8 cellular contexts compared by ENCODE assay signal in genomic region chr4:51885371-51885770, GRCh38. TPM values are rescaled to one million over a fixed set of nuclear protein-coding genes. Genes with fewer than 3 reads are reported as not detected.
DNase-seq lines count a peak whose midpoint lies in the region; ATAC-seq and TF ChIP-seq lines count a peak whose summit lies in the region.

No MANE protein-coding gene starts in this region.

- peaks cover 2 to 7% of the 10 kb centered on the region in 2 donors for H3K4me1 Mint-ChIP-seq in effector memory CD8-positive, alpha-beta T cell (ENCODE audit: low read depth in 2 of 2)

- H3K4me1 ChIP-seq in left ventricle myocardium inferior (no peaks in the 10 kb centered on the region), right atrium auricular region (no peaks in the 10 kb centered on the region), ascending aorta (no peaks in the 10 kb centered on the region), liver (ENCODE audit: control insufficient read depth in 4 of 4, insufficient read depth in 4 of 4, low read length in 3 of 4) (peaks cover 0 to 19% (median 8%) of the 10 kb centered on the region in 4 donors), aorta (ENCODE audit: control insufficient read depth in 1 of 2, insufficient read depth in 2 of 2, low read length in 2 of 2) (peaks cover 0 to 2% of the 10 kb centered on the region in 2 donors)

- H3K27ac Mint-ChIP-seq in effector memory CD8-positive, alpha-beta T cell, result no peak overlapping the region

- H3K36me3 Mint-ChIP-seq in effector memory CD8-positive, alpha-beta T cell (ENCODE audit: insufficient read depth), result peaks cover 25% of the 10 kb centered on the region

- intact Hi-C loops in left ventricle myocardium inferior (cut with micrococcal nuclease), result loop anchor here (5.0 kb wide), 1 partner anchor 142 kb away; no protein-coding TSS in a partner anchor
- intact Hi-C loops in ascending aorta (cut with DNase I), result no loop called here
- intact Hi-C loops in aorta (cut with DNase I), result no loop called here
- intact Hi-C loops in posterior vena cava (cut with DNase I), result no loop called here

- ATAC-seq in HG03558 (IDR thresholded peaks at IDR 0.05; ENCODE audit: extremely low read depth, unreplicated experiment), result peak; percentile 54
- ATAC-seq in aorta (ENCODE audit: low FRiP score), result no peak
- no peak for ATAC-seq in effector memory CD8-positive, alpha-beta T cell (replicated peaks)

- H3K27me3 Mint-ChIP-seq in effector memory CD8-positive, alpha-beta T cell, result no peaks in the 10 kb centered on the region

- peak; percentile 46 for TF ChIP-seq CTCF in left ventricle myocardium inferior (IDR thresholded peaks at IDR 0.05; ENCODE audit: borderline replicate concordance)
- TF ChIP-seq CTCF in right atrium auricular region (IDR thresholded peaks at IDR 0.05), result peak in 1 of 2 donors; percentile 56
- TF ChIP-seq CTCF in ascending aorta (IDR thresholded peaks at IDR 0.05), result peak; percentile 8 to 38 (median 28)
- peak; percentile 55 for TF ChIP-seq CTCF in liver (IDR thresholded peaks at IDR 0.05; ENCODE audit: low read depth, low read length, missing input control)

- H3K27ac ChIP-seq in left ventricle myocardium inferior (replicated peaks), result no peak overlapping the region
- H3K27ac ChIP-seq in right atrium auricular region, result no peak overlapping the region
- no peak overlapping the region for H3K27ac ChIP-seq in ascending aorta
- H3K27ac ChIP-seq in liver (ENCODE audit: low read depth in 1 of 2, low read length in 2 of 2), result no peak overlapping the region
- no peak overlapping the region for H3K27ac ChIP-seq in aorta (ENCODE audit: low read depth in 1 of 2, low read length in 2 of 2)

- H3K36me3 ChIP-seq in left ventricle myocardium inferior, result peaks cover 78% of the 10 kb centered on the region
- H3K36me3 ChIP-seq in right atrium auricular region, result peaks cover 12% of the 10 kb centered on the region
- H3K36me3 ChIP-seq in ascending aorta, result peaks cover 30 to 43% of the 10 kb centered on the region in 2 donors
- peaks cover 2 to 33% (median 20%) of the 10 kb centered on the region in 4 donors for H3K36me3 ChIP-seq in liver (ENCODE audit: control insufficient read depth in 4 of 4, insufficient read depth in 3 of 4, low read depth in 1 of 4, low read length in 3 of 4)
- peaks cover 0 to 4% of the 10 kb centered on the region in 2 donors for H3K36me3 ChIP-seq in aorta (ENCODE audit: control insufficient read depth in 1 of 2, insufficient read depth in 2 of 2, low read length in 1 of 2)

- H3K27me3 ChIP-seq in left ventricle myocardium inferior (ENCODE audit: low read depth), result no peaks in the 10 kb centered on the region
- H3K27me3 ChIP-seq in right atrium auricular region, result no peaks in the 10 kb centered on the region
- H3K27me3 ChIP-seq in ascending aorta, result no peaks in the 10 kb centered on the region
- H3K27me3 ChIP-seq in liver (ENCODE audit: control insufficient read depth in 4 of 4, insufficient read depth in 4 of 4, low read length in 3 of 4), result no peaks in the 10 kb centered on the region
- H3K27me3 ChIP-seq in aorta (ENCODE audit: control insufficient read depth in 1 of 2, insufficient read depth in 2 of 2, low read length in 1 of 2), result no peaks in the 10 kb centered on the region

- H3K9me3 Mint-ChIP-seq in effector memory CD8-positive, alpha-beta T cell, result no peaks in the 10 kb centered on the region

- H3K9ac ChIP-seq in liver (ENCODE audit: low read depth in 1 of 2, low read length in 2 of 2), result no peak overlapping the region

- H3K4me3 ChIP-seq in left ventricle myocardium inferior (no peak overlapping the region), right atrium auricular region (no peak overlapping the region), ascending aorta (no peak overlapping the region), liver (ENCODE audit: low read depth in 1 of 3, low read length in 3 of 3) (no peak overlapping the region), aorta (ENCODE audit: low read length in 2 of 2) (no peak overlapping the region)

- DNase-seq in left ventricle myocardium inferior (no peak), right atrium auricular region (ENCODE audit: low spot score) (no peak), ascending aorta (ENCODE audit: low spot score in 2 of 2) (no peak), aorta (no peak), posterior vena cava (ENCODE audit: low spot score) (no peak)
- no peak for DNase-seq in effector memory CD8-positive, alpha-beta T cell

- H3K9me3 ChIP-seq in left ventricle myocardium inferior (replicated peaks) (no peaks in the 10 kb centered on the region), right atrium auricular region (no peaks in the 10 kb centered on the region), ascending aorta (no peaks in the 10 kb centered on the region), liver (ENCODE audit: control insufficient read depth in 4 of 4, low read length in 3 of 4) (no peaks in the 10 kb centered on the region), aorta (ENCODE audit: control insufficient read depth, low read length) (no peaks in the 10 kb centered on the region)

- no peak overlapping the region for H3K4me3 Mint-ChIP-seq in effector memory CD8-positive, alpha-beta T cell

- 50% methylated on average over 5 of the region's 5 CpGs for WGBS in liver
- WGBS in aorta, 2 donors, result 62 to 73% methylated on average over 5 of the region's 5 CpGs

- peak; percentile 66 to 86 for TF ChIP-seq RAD21 in liver (IDR thresholded peaks at IDR 0.05)

TF ChIP-seq in liver, 16 proteins besides CTCF, POLR2A, EP300 and RAD21:
- TF ChIP-seq NR2F2 (IDR thresholded peaks at IDR 0.05), result no peak
- no peak for TF ChIP-seq ATF3 (IDR thresholded peaks at IDR 0.05)
- no peak for TF ChIP-seq REST (IDR thresholded peaks at IDR 0.05)
- TF ChIP-seq YY1 (IDR thresholded peaks at IDR 0.05), result no peak
- TF ChIP-seq SP1 (IDR thresholded peaks at IDR 0.05), result no peak
- TF ChIP-seq TAF1 (conservative IDR thresholded peaks at IDR 0.05), result no peak
- TF ChIP-seq EGR1 (IDR thresholded peaks at IDR 0.05; ENCODE audit: low read depth in 2 of 2), result no peak
- no peak for TF ChIP-seq FOXA1 (IDR thresholded peaks at IDR 0.05)
- no peak for TF ChIP-seq RXRA (IDR thresholded peaks at IDR 0.05)
- no peak for TF ChIP-seq FOXA2 (IDR thresholded peaks at IDR 0.05)
- no peak for TF ChIP-seq HNF4A (conservative IDR thresholded peaks at IDR 0.05)
- TF ChIP-seq HNF4G (IDR thresholded peaks at IDR 0.05), result no peak
- no peak for TF ChIP-seq ZBTB33 (IDR thresholded peaks at IDR 0.05)
- no peak for TF ChIP-seq JUND (IDR thresholded peaks at IDR 0.05)
- TF ChIP-seq, protein P1, sequence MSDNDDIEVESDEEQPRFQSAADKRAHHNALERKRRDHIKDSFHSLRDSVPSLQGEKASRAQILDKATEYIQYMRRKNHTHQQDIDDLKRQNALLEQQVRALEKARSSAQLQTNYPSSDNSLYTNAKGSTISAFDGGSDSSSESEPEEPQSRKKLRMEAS (IDR thresholded peaks at IDR 0.05), result no peak
- no peak for TF ChIP-seq GABPA (IDR thresholded peaks at IDR 0.05 in 1 of 2, conservative IDR thresholded peaks at IDR 0.05 in 1 of 2)

RNA-seq across cellular contexts. Expression of gene DCUN1D4, which starts 42.4 kb away (rescaled TPM):
- total RNA-seq in left ventricle myocardium inferior (45.0 TPM), right atrium auricular region (10 to 100 TPM; 22.6 to 26.1 TPM), ascending aorta (29.5 TPM), liver (10 to 100 TPM; 27.7 to 33.9 TPM), aorta (10 to 100 TPM; 69.6 to 87.8 TPM), posterior vena cava (10 to 100 TPM; 55.0 to 68.3 TPM)
- polyA plus RNA-seq in liver (10 to 100 TPM; 15.2 to 15.8 TPM), aorta (10 to 100 TPM; 19.7 to 25.1 TPM)
